ENCODE assay signal across 8 cellular contexts in the genomic region with DNA sequence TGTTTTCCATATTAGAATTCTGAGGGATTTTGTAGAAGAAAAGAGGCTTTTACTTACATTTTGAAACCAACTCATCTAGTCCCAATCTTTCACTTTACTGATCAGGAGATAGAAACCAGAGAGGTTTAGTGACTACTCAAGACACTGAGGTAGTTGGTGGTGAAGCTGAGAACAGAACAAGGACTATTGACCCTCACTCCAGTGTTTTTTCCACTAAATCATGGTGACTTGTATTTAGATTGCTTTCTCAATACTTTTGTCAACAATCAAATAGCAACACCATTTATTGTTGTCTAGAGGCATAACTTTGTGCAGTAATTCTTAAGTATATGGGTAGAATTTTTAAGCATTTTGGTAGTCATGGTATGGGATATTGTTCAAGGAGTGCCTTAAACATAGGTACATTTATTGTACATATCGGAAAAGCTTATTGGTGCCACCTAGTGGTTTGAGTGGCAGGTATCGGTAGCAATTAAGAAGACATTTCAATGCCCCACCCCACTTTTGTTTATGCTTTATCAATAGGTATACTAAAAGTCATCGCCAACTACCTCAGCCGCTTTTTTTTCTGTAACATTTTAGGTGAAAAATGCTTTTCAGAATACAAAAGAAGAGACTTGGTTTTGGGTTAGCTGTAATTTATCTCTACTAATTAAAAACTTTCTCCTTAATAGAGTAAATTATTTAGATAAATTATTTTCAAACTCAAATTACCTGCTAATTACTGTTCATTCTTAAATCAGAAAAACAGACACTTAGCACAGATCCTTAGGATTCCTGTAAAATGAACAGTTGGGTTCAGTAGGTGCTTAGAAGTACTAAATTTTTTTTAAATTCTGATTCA. TPM values are rescaled to one million over a fixed set of nuclear protein-coding genes. Genes with fewer than 3 reads are reported as not detected.
DNase-seq lines count a peak whose midpoint lies in the region; ATAC-seq, FAIRE-seq and TF ChIP-seq lines count a peak whose summit lies in the region.

No MANE protein-coding gene starts in this region.

- CTCF ChIA-PET in Caco-2 (lab: Charles Lee) = interaction anchor here (0.8 to 1.3 kb wide), 4 partner anchors 191 to 363 kb away, joined by 3 to 8 read pairs (median 5); no protein-coding TSS in a partner anchor

- POLR2A ChIA-PET in Caco-2 (lab: Charles Lee) = no interaction called here

- H3K27me3 ChIP-seq in Caco-2 (replicated peaks; ENCODE audit: control insufficient read depth, insufficient read depth, low read length) = no peaks in the 10 kb centered on the region
- H3K27me3 ChIP-seq in effector memory CD4-positive, alpha-beta T cell (replicated peaks; ENCODE audit: control insufficient read depth, insufficient read depth, low read length, poor library complexity, severe bottlenecking) = no peaks in the 10 kb centered on the region

- H3K4me3 Mint-ChIP-seq in Caco-2 (ENCODE audit: unreplicated experiment) = no peak overlapping the region

- ATAC-seq in GM18867 (IDR thresholded peaks at IDR 0.05; ENCODE audit: unreplicated experiment) = peak; percentile 89
- peak; percentile 81 for ATAC-seq in HG03045 (IDR thresholded peaks at IDR 0.05; ENCODE audit: unreplicated experiment)

- DNase-seq in Caco-2 (peak; percentile 62 to 69), NCI-H187 treated with DMSO at 0.1 percent for 48 hours (lab: John Stamatoyannopoulos, UW) (peak; percentile 52), foreskin fibroblast (peak; percentile 34 to 74), retina (peak; percentile 23)
- DNase-seq in effector memory CD4-positive, alpha-beta T cell = no peak

- no peak overlapping the region for H3K27ac Mint-ChIP-seq in Caco-2 (ENCODE audit: unreplicated experiment)

- no peaks in the 10 kb centered on the region for H3K36me3 Mint-ChIP-seq in Caco-2 (ENCODE audit: insufficient read depth, unreplicated experiment)

- no peaks in the 10 kb centered on the region for H3K9me3 Mint-ChIP-seq in Caco-2 (ENCODE audit: unreplicated experiment)

- no peaks in the 10 kb centered on the region for H3K36me3 ChIP-seq in Caco-2 (ENCODE audit: control insufficient read depth, insufficient read depth, low read length)
- no peaks in the 10 kb centered on the region for H3K36me3 ChIP-seq in effector memory CD4-positive, alpha-beta T cell (ENCODE audit: control insufficient read depth, insufficient read depth, low read length)

- FAIRE-seq in TTC549 (lab: Jason Lieb, UNC) = peak; percentile 34

- no peak overlapping the region for H3K27ac ChIP-seq in effector memory CD4-positive, alpha-beta T cell (ENCODE audit: insufficient read depth, low read length, poor library complexity, severe bottlenecking)

- BruUV-seq in Caco-2 (replicated peaks; lab: Mats Ljungman, UMichigan) = no TSS peak

- TF ChIP-seq CTCF in Caco-2 (IDR thresholded peaks at IDR 0.05; ENCODE audit: insufficient read depth in 1 of 2, low read depth in 1 of 2, low read length in 1 of 2, severe bottlenecking in 1 of 2, unreplicated experiment in 1 of 2) = peak; percentile 50 to 58
- TF ChIP-seq CTCF in foreskin fibroblast (IDR thresholded peaks at IDR 0.05; ENCODE audit: low read depth, low read length) = peak; percentile 53

- H3K4me1 ChIP-seq in Caco-2 = peaks cover 9% of the 10 kb centered on the region; the same call in 1 of the 2 replicates
- H3K4me1 ChIP-seq in effector memory CD4-positive, alpha-beta T cell (ENCODE audit: control insufficient read depth, insufficient read depth, low read length, poor library complexity, severe bottlenecking) = no peaks in the 10 kb centered on the region

- H3K4me3 ChIP-seq in Caco-2 (ENCODE audit: low read depth, low read length) (no peak overlapping the region), foreskin fibroblast (ENCODE audit: low read depth in 1 of 2, low read length in 2 of 2) (no peak overlapping the region)
- no peak overlapping the region for H3K4me3 ChIP-seq in effector memory CD4-positive, alpha-beta T cell (ENCODE audit: insufficient read depth, low read depth, low read length, poor library complexity, severe bottlenecking)

- intact Hi-C loops in Caco-2 (cut with micrococcal nuclease; ENCODE audit: unreplicated experiment) = loop anchor here (1.0 to 10.0 kb wide), 5 partner anchors 46 to 447 kb away; no protein-coding TSS in a partner anchor

- H3K9me3 ChIP-seq in Caco-2 = no peaks in the 10 kb centered on the region
- H3K9me3 ChIP-seq in effector memory CD4-positive, alpha-beta T cell (ENCODE audit: control insufficient read depth, low read length) = no peaks in the 10 kb centered on the region

- no peaks in the 10 kb centered on the region for H3K27me3 Mint-ChIP-seq in Caco-2 (ENCODE audit: insufficient read depth, unreplicated experiment)

- peaks cover 6% of the 10 kb centered on the region for H3K4me1 Mint-ChIP-seq in Caco-2 (ENCODE audit: low read depth, unreplicated experiment)

RNA-seq across cellular contexts. Expression of a gene that starts 47.3 kb away (rescaled TPM):
- total RNA-seq in Caco-2 (2022) = 157 and 163 TPM in 2 replicates

Comparison
In these comparisons a context has a peak if more than half of its experiments do, and no peak if none do; other contexts are left out.
1. DNase-seq: peak in Caco-2 (2 of 2), NCI-H187 treated with DMSO at 0.1 percent for 48 hours (single experiment), foreskin fibroblast (2 of 2) and retina (single experiment); none in effector memory CD4-positive, alpha-beta T cell (0 of 3).